Comparison of ENCODE assay signal across 21 cellular contexts in the genomic region with DNA sequence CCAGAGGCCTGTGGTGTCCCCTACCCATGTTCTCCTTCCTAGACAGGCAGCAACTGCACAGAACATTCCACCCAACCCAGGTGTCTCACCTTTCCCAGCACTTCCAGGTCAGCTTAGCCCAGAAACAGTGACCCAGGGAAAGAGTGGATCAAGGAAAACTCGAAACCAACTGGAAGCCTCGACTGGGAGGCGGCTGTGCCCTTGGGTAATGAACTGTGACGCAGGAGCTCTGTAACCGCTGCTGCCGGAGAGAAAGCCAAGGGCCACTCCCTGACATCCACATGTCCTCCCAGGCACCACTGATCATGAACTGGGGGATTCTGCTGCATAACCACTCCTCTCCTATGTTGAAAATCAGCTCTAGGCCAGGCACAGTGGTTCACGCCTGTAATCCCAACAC. TPM values are rescaled to one million over a fixed set of nuclear protein-coding genes. Genes with fewer than 3 reads are reported as not detected.
DNase-seq lines count a peak whose midpoint lies in the region; ATAC-seq, FAIRE-seq and TF ChIP-seq lines count a peak whose summit lies in the region.
"Had no signal": no experiment of that assay in that cellular context is flagged by ENCODE, and none has a peak within 500 bp of the region (broad histone marks: within the 10 kb centered on the region; RNA-seq: fewer than 3 reads in every experiment).

No MANE protein-coding gene starts in this region.

- H3K79me1 ChIP-seq in H9 (ENCODE audit: insufficient read depth, low read depth, low read length, poor library complexity, severe bottlenecking): no peaks in the 10 kb centered on the region

- no peak overlapping the region for H3K23ac ChIP-seq in H9 (ENCODE audit: insufficient read length, low read depth, low read length)

- H3K4me3 ChIP-seq in endodermal cell (ENCODE audit: low read length) (no peak overlapping the region), colonic mucosa (no peak overlapping the region)
- H3K4me3 ChIP-seq: BLaER1 treated with 17β-estradiol and CSF1 and Interleukin-3, amounts not matched to agents 10 nM and 100 nM; GM12878; GM23248 had no signal

- no peak overlapping the region for H3K56ac ChIP-seq in H9 (ENCODE audit: insufficient read length, low read depth, low read length)

- TF ChIP-seq CTCF in H9 (conservative IDR thresholded peaks at IDR 0.05) (no peak), endodermal cell (conservative IDR thresholded peaks at IDR 0.05) (no peak), colonic mucosa (IDR thresholded peaks at IDR 0.05) (no peak), osteocyte (IDR thresholded peaks at IDR 0.05) (no peak)

- H3K4me3 Mint-ChIP-seq in H9 (no peak overlapping the region), endodermal cell (no peak overlapping the region), osteocyte (ENCODE audit: unreplicated experiment) (no peak overlapping the region)
- H3K4me3 Mint-ChIP-seq: B cell; CD8-positive, alpha-beta T cell; IgD-negative memory B cell had no signal

- H3K4me1 ChIP-seq in H9 (ENCODE audit: insufficient read depth, low read length) (no peaks in the 10 kb centered on the region), endodermal cell (ENCODE audit: control insufficient read depth, insufficient read depth, low read length) (no peaks in the 10 kb centered on the region), colonic mucosa (no peaks in the 10 kb centered on the region)

- H4K20me1 ChIP-seq in H9 (ENCODE audit: control insufficient read depth, insufficient read depth, insufficient read length): no peaks in the 10 kb centered on the region

- no peak overlapping the region for H3T11ph ChIP-seq in H9 (ENCODE audit: low read length)

- no peak overlapping the region for H2AK5ac ChIP-seq in H9 (ENCODE audit: insufficient read length, low read length)

- H3K27ac Mint-ChIP-seq in H9 (peak overlapping the region in 2 of 3 experiments; percentile 49 to 54; a peak in 1 of 7 replicates), endodermal cell (no peak overlapping the region), osteocyte (ENCODE audit: unreplicated experiment) (no peak overlapping the region)
- H3K27ac Mint-ChIP-seq: B cell; CD8-positive, alpha-beta T cell had no signal

- H3K9me3 Mint-ChIP-seq in H9: no peaks in the 10 kb centered on the region
- H3K9me3 Mint-ChIP-seq in endodermal cell: no peaks in the 10 kb centered on the region
- H3K9me3 Mint-ChIP-seq in osteocyte (ENCODE audit: unreplicated experiment): no peaks in the 10 kb centered on the region
- H3K9me3 Mint-ChIP-seq: CD8-positive, alpha-beta T cell; IgD-negative memory B cell had no signal

- H3K4me1 Mint-ChIP-seq in H9 (no peaks in the 10 kb centered on the region), endodermal cell (no peaks in the 10 kb centered on the region), osteocyte (ENCODE audit: unreplicated experiment) (no peaks in the 10 kb centered on the region)
- H3K4me1 Mint-ChIP-seq: B cell, IgD-negative memory B cell had no signal

- no peak overlapping the region for H2BK12ac ChIP-seq in H9 (ENCODE audit: insufficient read length, low read depth, low read length)

- no peak overlapping the region for H2BK5ac ChIP-seq in H9 (ENCODE audit: insufficient read length, low read length)

- FAIRE-seq in GM19239 (lab: Jason Lieb, UNC): no peak
- FAIRE-seq: GM12878 had no signal

- no peak for ATAC-seq in sciatic nerve
- ATAC-seq: CD8-positive, alpha-beta T cell; GM12878 had no signal

- H2AFZ ChIP-seq in H9 (ENCODE audit: low read length): no peak overlapping the region
- H2AFZ ChIP-seq: GM23248 had no signal

- intact Hi-C loops in sciatic nerve (cut with DNase I) (no loop called here), colonic mucosa (cut with DNase I) (no loop called here)

- H3K36me3 Mint-ChIP-seq in H9 (ENCODE audit: insufficient read depth in 1 of 3, low read depth in 3 of 3) (peaks cover 32 to 91% (median 71%) of the 10 kb centered on the region in 3 experiments), endodermal cell (ENCODE audit: low read depth) (peaks cover 72% of the 10 kb centered on the region), osteocyte (ENCODE audit: unreplicated experiment) (peaks cover 42% of the 10 kb centered on the region)

- no peak overlapping the region for H4K5ac ChIP-seq in H9 (ENCODE audit: insufficient read length, low read depth, low read length)

- DNase-seq in H9: no peak
- DNase-seq in endodermal cell: peak; percentile 36
- peak; percentile 47 for DNase-seq in mesenteric fat pad (ENCODE audit: low spot score)
- peak; percentile 23 for DNase-seq in sciatic nerve (ENCODE audit: low spot score)
- DNase-seq in colonic mucosa: no peak
- no peak for DNase-seq in GM19239 (ENCODE audit: insufficient read length, low spot score)
- DNase-seq in activated gamma-delta T cell (lab: John Stamatoyannopoulos, UW): no peak
- no peak for DNase-seq in osteocyte (ENCODE audit: extremely low spot score, unreplicated experiment)
- DNase-seq: CD8-positive, alpha-beta T cell; DMS 273 treated with DMSO at 0.1 percent for 48 hours; DMS53; DND-41; EL; GM23248; HCEC 1CT; KG1 had no signal

- no peak overlapping the region for H2BK15ac ChIP-seq in H9 (ENCODE audit: low read depth, low read length)

- peaks cover 54% of the 10 kb centered on the region for H3K36me3 ChIP-seq in endodermal cell (ENCODE audit: control insufficient read depth, insufficient read depth, low read length)
- H3K36me3 ChIP-seq in colonic mucosa: no peaks in the 10 kb centered on the region

- H3K4ac ChIP-seq in H9 (ENCODE audit: low read depth, low read length): no peak overlapping the region

- H3K79me2 ChIP-seq in H9 (ENCODE audit: insufficient read depth, low read length): no peaks in the 10 kb centered on the region

- H4K8ac ChIP-seq in H9 (replicated peaks; ENCODE audit: insufficient read length, low read depth, low read length): no peak overlapping the region

- H4K91ac ChIP-seq in H9 (ENCODE audit: insufficient read length, low read depth, low read length): no peak overlapping the region

- no peak overlapping the region for H3K4me2 ChIP-seq in H9 (ENCODE audit: insufficient read depth, insufficient read length, low read length)
- H3K4me2 ChIP-seq: BLaER1 treated with 17β-estradiol and CSF1 and Interleukin-3, amounts not matched to agents 10 nM and 100 nM had no signal

- H3K23me2 ChIP-seq in H9 (ENCODE audit: insufficient read length, low read depth, low read length, poor library complexity, severe bottlenecking): no peaks in the 10 kb centered on the region

- H3K9ac ChIP-seq in H9 (ENCODE audit: extremely low read depth, insufficient read length, low read length) (no peak overlapping the region), endodermal cell (ENCODE audit: extremely low read depth, low read length, poor library complexity, severe bottlenecking) (no peak overlapping the region), colonic mucosa (ENCODE audit: low read depth in 2 of 2, low read length in 2 of 2) (no peak overlapping the region)
- H3K9ac ChIP-seq: BLaER1 treated with 17β-estradiol and CSF1 and Interleukin-3, amounts not matched to agents 10 nM and 100 nM; GM23248 had no signal

- H3K27ac ChIP-seq in H9 (ENCODE audit: insufficient read length, low read depth, low read length) (no peak overlapping the region), endodermal cell (ENCODE audit: low read depth, low read length) (no peak overlapping the region), colonic mucosa (no peak overlapping the region)
- H3K27ac ChIP-seq: BLaER1 treated with 17β-estradiol and CSF1 and Interleukin-3, amounts not matched to agents 10 nM and 100 nM; GM23248; HL-60 had no signal

- H3K18ac ChIP-seq in H9 (ENCODE audit: insufficient read length, low read depth, low read length): no peak overlapping the region

- H2BK20ac ChIP-seq in H9 (ENCODE audit: low read depth, low read length, poor library complexity, severe bottlenecking): no peak overlapping the region

- no peaks in the 10 kb centered on the region for H3K27me3 Mint-ChIP-seq in H9 (ENCODE audit: low read depth)
- H3K27me3 Mint-ChIP-seq in endodermal cell (ENCODE audit: insufficient read depth): no peaks in the 10 kb centered on the region
- H3K27me3 Mint-ChIP-seq in osteocyte (ENCODE audit: unreplicated experiment): no peaks in the 10 kb centered on the region
- H3K27me3 Mint-ChIP-seq: B cell, IgD-negative memory B cell had no signal

- WGBS in H9 (ENCODE audit: extremely low coverage, insufficient read length, low lambda C conversion rate): no CpG with 5 or more reads among the region's 7 CpGs
- 95 to 98% methylated on average over 5 to 7 of the region's 7 CpGs for WGBS in endodermal cell (ENCODE audit: insufficient coverage in 1 of 2, insufficient read length in 1 of 2), 2 experiments

- no peaks in the 10 kb centered on the region for H3K9me3 ChIP-seq in H9 (ENCODE audit: control insufficient read depth, low read depth, low read length)
- H3K9me3 ChIP-seq in endodermal cell (ENCODE audit: control insufficient read depth, low read length): no peaks in the 10 kb centered on the region
- H3K9me3 ChIP-seq in colonic mucosa: no peaks in the 10 kb centered on the region
- H3K9me3 ChIP-seq: BLaER1 treated with 17β-estradiol and CSF1 and Interleukin-3, amounts not matched to agents 10 nM and 100 nM had no signal

- H3K27me3 ChIP-seq in H9 (ENCODE audit: insufficient read depth, low read length): no peaks in the 10 kb centered on the region
- H3K27me3 ChIP-seq in endodermal cell (ENCODE audit: control insufficient read depth, insufficient read depth, low read length, poor library complexity, severe bottlenecking): no peaks in the 10 kb centered on the region
- no peaks in the 10 kb centered on the region for H3K27me3 ChIP-seq in colonic mucosa
- H3K27me3 ChIP-seq: BLaER1 treated with 17β-estradiol and CSF1 and Interleukin-3, amounts not matched to agents 10 nM and 100 nM had no signal

- no peak overlapping the region for H3K14ac ChIP-seq in H9 (ENCODE audit: insufficient read depth, low read length)

- no peak overlapping the region for H2BK120ac ChIP-seq in H9 (ENCODE audit: low read depth, low read length, poor library complexity, severe bottlenecking)

RNA-seq across cellular contexts. Expression of a gene that starts 34.4 kb away (rescaled TPM):
- total RNA-seq in H9 (2021): 91.8 and 97.5 TPM in 2 replicates
- 100 to 1,000 TPM; 105 to 110 TPM for total RNA-seq in endodermal cell
- polyA plus RNA-seq in endodermal cell (2013, experiment 1 of 2): 61.5 TPM
- 53.0 TPM for polyA plus RNA-seq in endodermal cell (2013, experiment 2 of 2)
- total RNA-seq in mesenteric fat pad: 47.3 TPM
- total RNA-seq in sciatic nerve: 95.4 TPM
- total RNA-seq in colonic mucosa: 10 to 100 TPM; 46.5 to 48.3 TPM
- total RNA-seq in osteocyte: 58.8 and 63.3 TPM in 2 replicates

RNA-seq across cellular contexts. Expression of a gene that starts 48.3 kb away (rescaled TPM):
- 48.7 and 49.6 TPM in 2 replicates for total RNA-seq in H9 (2021)
- 10 to 100 TPM; 44.9 to 46.1 TPM for total RNA-seq in endodermal cell
- 35.0 TPM for polyA plus RNA-seq in endodermal cell (2013, experiment 1 of 2)
- polyA plus RNA-seq in endodermal cell (2013, experiment 2 of 2): 35.1 TPM
- total RNA-seq in mesenteric fat pad: 23.5 TPM
- total RNA-seq in sciatic nerve: 24.6 TPM
- 10 to 100 TPM; 27.7 to 29.7 TPM for total RNA-seq in colonic mucosa
- total RNA-seq in osteocyte: 30.9 and 32.1 TPM in 2 replicates
- polyA plus RNA-seq: IgD-negative memory B cell had no signal

Comparison
In these comparisons a context has a peak if more than half of its experiments do, and no peak if none do; other contexts are left out.
1. DNase-seq: peak in endodermal cell (single experiment), mesenteric fat pad (single experiment) and sciatic nerve (single experiment); none in H9 (single experiment), colonic mucosa (single experiment), GM19239 (single experiment), activated gamma-delta T cell (single experiment) and osteocyte (single experiment).
2. H3K27ac Mint-ChIP-seq: peak in H9 (2 of 3); none in endodermal cell (single experiment) and osteocyte (single experiment).